In the genomic region with DNA sequence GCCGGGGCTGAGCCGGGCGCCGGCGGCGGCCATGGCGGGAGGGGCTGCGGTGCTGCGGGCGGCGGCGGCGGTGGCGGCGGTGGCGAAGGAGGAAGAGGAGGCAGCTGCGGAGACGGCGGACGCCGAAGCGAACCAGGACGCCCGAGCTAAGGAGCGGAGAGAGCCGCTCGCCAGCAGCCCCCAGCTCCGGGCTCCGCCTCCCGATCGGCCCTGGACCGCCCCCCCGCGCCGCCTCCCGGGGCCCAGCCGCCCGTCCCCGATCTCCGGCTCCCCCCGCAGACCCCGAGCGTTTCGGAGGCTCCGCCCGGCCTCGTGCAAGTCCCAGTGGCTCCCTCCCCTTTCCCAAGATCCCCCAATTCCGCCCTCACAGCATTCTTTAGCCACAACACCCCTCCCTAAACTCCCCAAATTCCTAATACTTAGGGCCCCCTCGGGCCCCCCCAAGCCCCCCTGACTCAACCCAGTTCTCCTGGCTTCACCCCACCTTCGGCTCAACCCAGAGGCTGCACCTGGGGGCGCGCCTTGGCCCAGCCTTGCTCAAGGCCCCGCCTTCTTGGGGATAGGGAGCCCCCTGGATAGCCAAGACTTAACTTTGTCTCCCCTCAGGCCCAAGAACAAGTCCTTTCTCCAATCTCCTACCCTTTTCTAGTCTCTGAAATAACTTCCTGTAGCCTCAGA, we compare ENCODE assay signal across 1 cellular context.
A peak's percentile ranks its signal among the peaks of the same experiment; 100 is the strongest.
TF ChIP-seq lines count a peak whose summit lies in the region.

A gene with protein sequence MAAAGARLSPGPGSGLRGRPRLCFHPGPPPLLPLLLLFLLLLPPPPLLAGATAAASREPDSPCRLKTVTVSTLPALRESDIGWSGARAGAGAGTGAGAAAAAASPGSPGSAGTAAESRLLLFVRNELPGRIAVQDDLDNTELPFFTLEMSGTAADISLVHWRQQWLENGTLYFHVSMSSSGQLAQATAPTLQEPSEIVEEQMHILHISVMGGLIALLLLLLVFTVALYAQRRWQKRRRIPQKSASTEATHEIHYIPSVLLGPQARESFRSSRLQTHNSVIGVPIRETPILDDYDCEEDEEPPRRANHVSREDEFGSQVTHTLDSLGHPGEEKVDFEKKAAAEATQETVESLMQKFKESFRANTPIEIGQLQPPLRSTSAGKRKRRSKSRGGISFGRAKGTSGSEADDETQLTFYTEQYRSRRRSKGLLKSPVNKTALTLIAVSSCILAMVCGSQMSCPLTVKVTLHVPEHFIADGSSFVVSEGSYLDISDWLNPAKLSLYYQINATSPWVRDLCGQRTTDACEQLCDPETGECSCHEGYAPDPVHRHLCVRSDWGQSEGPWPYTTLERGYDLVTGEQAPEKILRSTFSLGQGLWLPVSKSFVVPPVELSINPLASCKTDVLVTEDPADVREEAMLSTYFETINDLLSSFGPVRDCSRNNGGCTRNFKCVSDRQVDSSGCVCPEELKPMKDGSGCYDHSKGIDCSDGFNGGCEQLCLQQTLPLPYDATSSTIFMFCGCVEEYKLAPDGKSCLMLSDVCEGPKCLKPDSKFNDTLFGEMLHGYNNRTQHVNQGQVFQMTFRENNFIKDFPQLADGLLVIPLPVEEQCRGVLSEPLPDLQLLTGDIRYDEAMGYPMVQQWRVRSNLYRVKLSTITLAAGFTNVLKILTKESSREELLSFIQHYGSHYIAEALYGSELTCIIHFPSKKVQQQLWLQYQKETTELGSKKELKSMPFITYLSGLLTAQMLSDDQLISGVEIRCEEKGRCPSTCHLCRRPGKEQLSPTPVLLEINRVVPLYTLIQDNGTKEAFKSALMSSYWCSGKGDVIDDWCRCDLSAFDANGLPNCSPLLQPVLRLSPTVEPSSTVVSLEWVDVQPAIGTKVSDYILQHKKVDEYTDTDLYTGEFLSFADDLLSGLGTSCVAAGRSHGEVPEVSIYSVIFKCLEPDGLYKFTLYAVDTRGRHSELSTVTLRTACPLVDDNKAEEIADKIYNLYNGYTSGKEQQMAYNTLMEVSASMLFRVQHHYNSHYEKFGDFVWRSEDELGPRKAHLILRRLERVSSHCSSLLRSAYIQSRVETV (N-terminal part only) (minus strand): TSS at position 152 of the 678 bp plus-strand sequence. CDS start 119 bp downstream, at position 33.

TF ChIP-seq in H1, 55 proteins besides CTCF, POLR2A, EP300 and RAD21:
- TF ChIP-seq EGR1 (IDR thresholded peaks at IDR 0.05; ENCODE audit: borderline replicate concordance, low read depth, low read length) (0 out of 2 replicates have a peak, but pooled peaks have one; percentile 54), SIN3A (conservative IDR thresholded peaks at IDR 0.05 in 1 of 2, IDR thresholded peaks at IDR 0.05 in 1 of 2; ENCODE audit: low read depth in 1 of 2, low read length in 2 of 2) (0 out of 4 replicates have a peak, but pooled peaks of 1 of the 2 experiments have one; percentile 7), ASH2L (IDR thresholded peaks at IDR 0.05; ENCODE audit: low read length) (peak; percentile 44), E2F6 (IDR thresholded peaks at IDR 0.05) (peak; percentile 41; the same call in 1 of the 2 replicates), MAX (IDR thresholded peaks at IDR 0.05) (peak; percentile 76), SAP30 (IDR thresholded peaks at IDR 0.05; ENCODE audit: insufficient read depth, insufficient replicate concordance, low read length) (no peak)
- TF ChIP-seq, protein P1, sequence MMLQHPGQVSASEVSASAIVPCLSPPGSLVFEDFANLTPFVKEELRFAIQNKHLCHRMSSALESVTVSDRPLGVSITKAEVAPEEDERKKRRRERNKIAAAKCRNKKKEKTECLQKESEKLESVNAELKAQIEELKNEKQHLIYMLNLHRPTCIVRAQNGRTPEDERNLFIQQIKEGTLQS (IDR thresholded peaks at IDR 0.05; ENCODE audit: insufficient read depth, low read depth, low read length), result no peak
